2 cellular contexts compared by ENCODE assay signal in genomic region chr6:111997078-111997862, GRCh38.
TF ChIP-seq lines count a peak whose summit lies in the region.

No MANE protein-coding gene starts in this region.

TF ChIP-seq in IMR-90, 13 proteins besides CTCF, POLR2A, EP300 and RAD21 (continued from another document):
- no peak for TF ChIP-seq ELK1 (IDR thresholded peaks at IDR 0.05; ENCODE audit: borderline replicate concordance, low read depth, low read length)
- no peak for TF ChIP-seq CEBPB (IDR thresholded peaks at IDR 0.05; ENCODE audit: low read depth, low read length)
- no peak for TF ChIP-seq RCOR1 (IDR thresholded peaks at IDR 0.05; ENCODE audit: insufficient replicate concordance, low read length)
- 0 out of 2 replicates have a peak, but pooled peaks have one; percentile 38 for TF ChIP-seq MAZ (IDR thresholded peaks at IDR 0.05; ENCODE audit: borderline replicate concordance, low read depth, low read length)
- TF ChIP-seq RFX5 (IDR thresholded peaks at IDR 0.05; ENCODE audit: low read depth, low read length), result no peak
- TF ChIP-seq USF2 (IDR thresholded peaks at IDR 0.05; ENCODE audit: low read depth, low read length), result no peak
- 0 out of 2 replicates have a peak, but pooled peaks have one; percentile 7 for TF ChIP-seq BHLHE40 (IDR thresholded peaks at IDR 0.05; ENCODE audit: low read depth, low read length)
- TF ChIP-seq MXI1 (IDR thresholded peaks at IDR 0.05; ENCODE audit: borderline replicate concordance, low read depth, low read length), result 0 out of 2 replicates have a peak, but pooled peaks have one; percentile 10
- TF ChIP-seq FOS (IDR thresholded peaks at IDR 0.05; ENCODE audit: low read depth, low read length), result no peak
- TF ChIP-seq NFE2L2 (IDR thresholded peaks at IDR 0.05; ENCODE audit: low read depth, low read length), result no peak

TF ChIP-seq in endothelial cell of umbilical vein, 7 proteins besides CTCF, POLR2A, EP300 and RAD21 (continued from another document):
- TF ChIP-seq GATA2 (IDR thresholded peaks at IDR 0.05; ENCODE audit: insufficient read depth, insufficient read length, low read depth, low read length), result no peak
- no peak for TF ChIP-seq POLR2AphosphoS5 (IDR thresholded peaks at IDR 0.05; ENCODE audit: insufficient read depth, low read depth, low read length)
- no peak for TF ChIP-seq MYC (IDR thresholded peaks at IDR 0.05; ENCODE audit: low read depth, low read length)
- no peak for TF ChIP-seq EZH2 (IDR thresholded peaks at IDR 0.05; ENCODE audit: borderline replicate concordance, low read depth, low read length, severe bottlenecking)
TF ChIP-seq in endothelial cell of umbilical vein: peak in this region for 0.
